ENCODE assay signal across 14 cellular contexts in genomic region chr7:69282941-69283340, GRCh38.
DNase-seq lines count a peak whose midpoint lies in the region; ATAC-seq and TF ChIP-seq lines count a peak whose summit lies in the region.
"Had no signal": no experiment of that assay in that cellular context is flagged by ENCODE, and none has a peak within 500 bp of the region (broad histone marks: within the 10 kb centered on the region; RNA-seq: fewer than 3 reads in every experiment).

No MANE protein-coding gene starts in this region.

- POLR2A ChIA-PET in GM10248 (lab: Yijun Ruan, JAX) = no interaction called here

- H3K79me2 ChIP-seq in mammary epithelial cell (ENCODE audit: insufficient read depth, low read length) = no peaks in the 10 kb centered on the region

- no peaks in the 10 kb centered on the region for H3K9me3 ChIP-seq in breast epithelium
- peaks cover 20% of the 10 kb centered on the region for H3K9me3 ChIP-seq in mammary epithelial cell (replicated peaks; ENCODE audit: insufficient read depth, low read length)
- peaks cover 56% of the 10 kb centered on the region for H3K9me3 ChIP-seq in BLaER1
- H3K9me3 ChIP-seq in gastroesophageal sphincter = no peaks in the 10 kb centered on the region
- H3K9me3 ChIP-seq in uterus = no peaks in the 10 kb centered on the region

- H3K4me3 ChIP-seq in breast epithelium (peak overlapping the region in 1 of 3 donors; percentile 35), mammary epithelial cell (replicated peaks in 1 of 3; ENCODE audit: insufficient read depth in 1 of 3, low read depth in 2 of 3, low read length in 3 of 3) (no peak overlapping the region), BLaER1 (no peak overlapping the region), gastroesophageal sphincter (no peak overlapping the region), uterus (no peak overlapping the region)

- 3% methylated on average over 3 of the region's 3 CpGs for WGBS in mammary epithelial cell (ENCODE audit: low coverage, missing lambda C conversion rate)
- WGBS in gastroesophageal sphincter (ENCODE audit: low coverage in 1 of 2), 2 donors = 61 to 62% methylated on average over 3 of the region's 3 CpGs

- H3K4me2 ChIP-seq in mammary epithelial cell (ENCODE audit: insufficient read depth, low read depth, low read length) = no peak overlapping the region
- H3K4me2 ChIP-seq in BLaER1 = peak overlapping the region; percentile 6; the same call in 1 of the 2 replicates

- ATAC-seq in gastroesophageal sphincter = peak; percentile 10

- dilution Hi-C loops in mammary epithelial cell (cut with HindIII; ENCODE audit: low sequenced_read_pairs) = no loop called here

- CTCF ChIA-PET in mammary epithelial cell (lab: Charles Lee; ENCODE audit: low non-redundant PET) (no interaction called here), GM10248 (lab: Yijun Ruan, JAX) (interaction anchor here (1.2 kb wide), 1 partner anchor 31 kb away, joined by 3 read pairs; no protein-coding TSS in a partner anchor)

- TF ChIP-seq POLR2A in breast epithelium (IDR thresholded peaks at IDR 0.05) (no peak), gastroesophageal sphincter (IDR thresholded peaks at IDR 0.05) (no peak), uterus (IDR thresholded peaks at IDR 0.05) (no peak)

- TF ChIP-seq EP300 in gastroesophageal sphincter (IDR thresholded peaks at IDR 0.05) = no peak

- H3K9ac ChIP-seq in mammary epithelial cell (ENCODE audit: insufficient read depth, low read length) (no peak overlapping the region), BLaER1 (no peak overlapping the region)

- in situ Hi-C loops in mammary epithelial cell (cut with MboI; ENCODE audit: low sequenced_read_pairs in 2 of 2) = no loop called here

- BruUV-seq in mammary epithelial cell (replicated peaks; lab: Mats Ljungman, UMichigan) = no TSS peak

- peak overlapping the region; percentile 17 to 68 for H3K27ac ChIP-seq in breast epithelium
- H3K27ac ChIP-seq in mammary epithelial cell (ENCODE audit: insufficient read depth, low read depth, low read length) = no peak overlapping the region
- no peak overlapping the region for H3K27ac ChIP-seq in BLaER1
- no peak overlapping the region for H3K27ac ChIP-seq in gastroesophageal sphincter
- H3K27ac ChIP-seq in uterus = peak overlapping the region; percentile 29 to 38
- H3K27ac ChIP-seq: 22Rv1 had no signal

- DNase-seq in breast epithelium (ENCODE audit: low spot score in 2 of 2) (no peak), mammary epithelial cell (no peak), uterus (no peak), GM10248 (ENCODE audit: extremely low spot score) (no peak), midbrain (lab: John Stamatoyannopoulos, UW) (no peak)
- DNase-seq: AML-193; CD4-positive, alpha-beta memory T cell; DMS79 treated with DMSO at 0.1 percent for 48 hours; EL; GOT3; H9 had no signal

- intact Hi-C loops in breast epithelium (cut with DNase I; ENCODE audit: low total_unique reads) = no loop called here
- intact Hi-C loops in mammary epithelial cell (cut with micrococcal nuclease) = no loop called here
- intact Hi-C loops in uterus (cut with DNase I; ENCODE audit: low total_unique reads) = no loop called here

- no peak for TF ChIP-seq CTCF in breast epithelium (IDR thresholded peaks at IDR 0.05)
- TF ChIP-seq CTCF in mammary epithelial cell (conservative IDR thresholded peaks at IDR 0.05 in 1 of 2, IDR thresholded peaks at IDR 0.05 in 1 of 2; ENCODE audit: extremely low read depth in 1 of 2, insufficient read depth in 1 of 2, low read depth in 1 of 2, low read length in 2 of 2) = no peak
- TF ChIP-seq CTCF in gastroesophageal sphincter (IDR thresholded peaks at IDR 0.05) = no peak
- TF ChIP-seq CTCF in uterus (IDR thresholded peaks at IDR 0.05) = no peak
- TF ChIP-seq CTCF in GM10248 (IDR thresholded peaks at IDR 0.05; ENCODE audit: control extremely low read depth, extremely low read depth, low read depth, missing control alignments) = no peak

- no peaks in the 10 kb centered on the region for H3K27me3 ChIP-seq in breast epithelium
- no peaks in the 10 kb centered on the region for H3K27me3 ChIP-seq in mammary epithelial cell (ENCODE audit: insufficient read depth, low read length)
- no peaks in the 10 kb centered on the region for H3K27me3 ChIP-seq in BLaER1
- H3K27me3 ChIP-seq in gastroesophageal sphincter = no peaks in the 10 kb centered on the region
- H3K27me3 ChIP-seq in uterus = no peaks in the 10 kb centered on the region

- H3K4me1 ChIP-seq in breast epithelium = peaks cover 0 to 3% of the 10 kb centered on the region in 2 donors
- H3K4me1 ChIP-seq in mammary epithelial cell (ENCODE audit: insufficient read depth, low read length) = no peaks in the 10 kb centered on the region
- H3K4me1 ChIP-seq in BLaER1 = peaks cover 20% of the 10 kb centered on the region
- H3K4me1 ChIP-seq in gastroesophageal sphincter = peaks cover 0 to 10% (median 5%) of the 10 kb centered on the region in 3 donors
- H3K4me1 ChIP-seq in uterus = peaks cover 0 to 12% of the 10 kb centered on the region in 2 donors

- H4K20me1 ChIP-seq in mammary epithelial cell (ENCODE audit: insufficient read depth, low read length) (no peaks in the 10 kb centered on the region), BLaER1 (no peaks in the 10 kb centered on the region)

- no peaks in the 10 kb centered on the region for H3K36me3 ChIP-seq in breast epithelium
- no peaks in the 10 kb centered on the region for H3K36me3 ChIP-seq in mammary epithelial cell (ENCODE audit: insufficient read depth, low read length)
- H3K36me3 ChIP-seq in BLaER1 = no peaks in the 10 kb centered on the region
- H3K36me3 ChIP-seq in gastroesophageal sphincter = no peaks in the 10 kb centered on the region
- no peaks in the 10 kb centered on the region for H3K36me3 ChIP-seq in uterus

- H2AFZ ChIP-seq in mammary epithelial cell (ENCODE audit: low read depth, low read length) = no peak overlapping the region

Comparison
In these comparisons a context has a peak if more than half of its experiments do, and no peak if none do; other contexts are left out.
1. H3K27ac ChIP-seq: peak in breast epithelium (2 of 2) and uterus (2 of 2); none in mammary epithelial cell (single experiment), BLaER1 (single experiment) and gastroesophageal sphincter (0 of 4).